Comparison of ENCODE assay signal across 15 cellular contexts in genomic region chr19:18500376-18500775, GRCh38. TPM values are rescaled to one million over a fixed set of nuclear protein-coding genes. Genes with fewer than 3 reads are reported as not detected.
DNase-seq lines count a peak whose midpoint lies in the region; ATAC-seq and TF ChIP-seq lines count a peak whose summit lies in the region.
"Had no signal": no experiment of that assay in that cellular context is flagged by ENCODE, and none has a peak within 500 bp of the region (broad histone marks: within the 10 kb centered on the region; RNA-seq: fewer than 3 reads in every experiment).

No MANE protein-coding gene starts in this region.

- no peak for TF ChIP-seq POLR2A in suprapubic skin (IDR thresholded peaks at IDR 0.05)

- TF ChIP-seq CTCF in HEK293 (tag by site-specific recombination; IDR thresholded peaks at IDR 0.05) (no peak), suprapubic skin (IDR thresholded peaks at IDR 0.05) (no peak)

- DNase-seq in left ventricle myocardium superior = no peak
- no peak for DNase-seq in suprapubic skin (ENCODE audit: low spot score in 2 of 2)
- DNase-seq: Calu3; NCI-H1092; stimulated activated CD4-positive, alpha-beta T cell treated with anti-CD3 and anti-CD28 coated beads, Interleukin-4, amount 100 ng/mL, for 4 hours; WERI-Rb-1 had no signal

- H3K4me3 ChIP-seq in HEK293 (ENCODE audit: low read depth, low read length) (no peak overlapping the region), suprapubic skin (no peak overlapping the region)
- H3K4me3 ChIP-seq: HAP-1, SJSA1 had no signal

- no peaks in the 10 kb centered on the region for H3K27me3 ChIP-seq in suprapubic skin
- H3K27me3 ChIP-seq: SJSA1 had no signal

- H3K27ac ChIP-seq in HEK293 (ENCODE audit: extremely low read depth, low read depth, low read length) = no peak overlapping the region
- H3K27ac ChIP-seq in suprapubic skin = peak overlapping the region; percentile 33
- H3K27ac ChIP-seq: SJSA1, WERI-Rb-1 had no signal

- no peaks in the 10 kb centered on the region for H3K27me3 Mint-ChIP-seq in activated T-helper 17 cell treated with anti-CD3 and anti-CD28 coated beads, Interleukin-2, amount 50 U/mL, for 72 hours

- H3K9me3 Mint-ChIP-seq in activated T-helper 17 cell treated with anti-CD3 and anti-CD28 coated beads, Interleukin-2, amount 50 U/mL, for 72 hours = no peaks in the 10 kb centered on the region
- H3K9me3 Mint-ChIP-seq: activated T-helper 1 cell treated with anti-CD3 and anti-CD28 coated beads, Interleukin-12 subunit alpha, Interleukin-12 subunit beta, Interleukin-2, Interleukin-4 antibody, amounts not matched to agents 30 ng/mL and 10 ng/mL and 1 ng/mL, durations not matched to agents 14 hours and 24 hours and 36 hours; mesothelial cell of epicardium had no signal

- POLR2A ChIA-PET in HEK293 (lab: Yijun Ruan, JAX) = interaction anchor here (0.5 kb wide), 1 partner anchor 39 kb away, joined by 3 read pairs; no protein-coding TSS in a partner anchor

- H3K9me3 ChIP-seq in HEK293 (ENCODE audit: control insufficient read depth, insufficient read depth, low read depth, low read length) (no peaks in the 10 kb centered on the region), suprapubic skin (no peaks in the 10 kb centered on the region)
- H3K9me3 ChIP-seq: HAP-1, SJSA1 had no signal

- no peak for TF ChIP-seq EP300 in suprapubic skin (IDR thresholded peaks at IDR 0.05)

- H3K36me3 Mint-ChIP-seq in activated T-helper 17 cell treated with anti-CD3 and anti-CD28 coated beads, Interleukin-2, amount 50 U/mL, for 72 hours (ENCODE audit: low read depth) = no peaks in the 10 kb centered on the region
- H3K36me3 Mint-ChIP-seq: mesothelial cell of epicardium had no signal

- 93% methylated on average over 3 of the region's 7 CpGs for WGBS in suprapubic skin

- ATAC-seq in activated T-helper 17 cell treated with anti-CD3 and anti-CD28 coated beads, Interleukin-2, amount 50 U/mL, for 72 hours (replicated peaks) = no peak
- ATAC-seq in left ventricle myocardium superior (peak; percentile 2), HG03432 (IDR thresholded peaks at IDR 0.05; ENCODE audit: unreplicated experiment) (no peak), GM21786 (IDR thresholded peaks at IDR 0.05; ENCODE audit: unreplicated experiment) (no peak), HG03378 (IDR thresholded peaks at IDR 0.05; ENCODE audit: unreplicated experiment) (no peak)

- H3K27ac Mint-ChIP-seq in activated T-helper 17 cell treated with anti-CD3 and anti-CD28 coated beads, Interleukin-2, amount 50 U/mL, for 72 hours = peak overlapping the region; percentile 88
- H3K27ac Mint-ChIP-seq: activated T-helper 1 cell treated with anti-CD3 and anti-CD28 coated beads, Interleukin-12 subunit alpha, Interleukin-12 subunit beta, Interleukin-2, Interleukin-4 antibody, amounts not matched to agents 30 ng/mL and 10 ng/mL and 1 ng/mL, durations not matched to agents 14 hours and 24 hours and 36 hours; mesothelial cell of epicardium had no signal

- no peaks in the 10 kb centered on the region for H3K36me3 ChIP-seq in HEK293 (ENCODE audit: control insufficient read depth in 2 of 2, insufficient read depth in 1 of 2, low read length in 2 of 2)
- H3K36me3 ChIP-seq in suprapubic skin = no peaks in the 10 kb centered on the region
- H3K36me3 ChIP-seq: HAP-1, WERI-Rb-1 had no signal

- peaks cover 62% of the 10 kb centered on the region for H3K4me1 Mint-ChIP-seq in activated T-helper 17 cell treated with anti-CD3 and anti-CD28 coated beads, Interleukin-2, amount 50 U/mL, for 72 hours

- peaks cover 10% of the 10 kb centered on the region for H3K4me1 ChIP-seq in HEK293 (ENCODE audit: control insufficient read depth, insufficient read depth, low read length)
- peaks cover 92% of the 10 kb centered on the region for H3K4me1 ChIP-seq in suprapubic skin
- H3K4me1 ChIP-seq: HAP-1 had no signal

- intact Hi-C loops in left ventricle myocardium superior (cut with micrococcal nuclease) = no loop called here

- CTCF ChIA-PET in HEK293 (lab: Yijun Ruan, JAX) = interaction anchor here (0.5 to 0.9 kb wide), 2 partner anchors 11 to 20 kb away, joined by 4 to 6 read pairs; no protein-coding TSS in a partner anchor

- peak overlapping the region; percentile 26 for H3K4me3 Mint-ChIP-seq in activated T-helper 17 cell treated with anti-CD3 and anti-CD28 coated beads, Interleukin-2, amount 50 U/mL, for 72 hours
- H3K4me3 Mint-ChIP-seq: activated T-helper 1 cell treated with anti-CD3 and anti-CD28 coated beads, Interleukin-12 subunit alpha, Interleukin-12 subunit beta, Interleukin-2, Interleukin-4 antibody, amounts not matched to agents 30 ng/mL and 10 ng/mL and 1 ng/mL, durations not matched to agents 14 hours and 24 hours and 36 hours; mesothelial cell of epicardium had no signal

TF ChIP-seq in HEK293, 187 proteins besides CTCF, POLR2A, EP300 and RAD21:
- TF ChIP-seq PRDM10 (tag by site-specific recombination; IDR thresholded peaks at IDR 0.05) (peak; percentile 46; the same call in 1 of the 2 replicates), ZNF202 (tag by site-specific recombination; IDR thresholded peaks at IDR 0.05; ENCODE audit: borderline replicate concordance) (no peak)

RNA-seq across cellular contexts. Expression of gene ELL, which starts 21.5 kb away (rescaled TPM):
- 10 to 100 TPM; 23.7 to 41.8 TPM for total RNA-seq in activated T-helper 17 cell treated with anti-CD3 and anti-CD28 coated beads, Interleukin-2, amount 50 U/mL, for 72 hours
- total RNA-seq in left ventricle myocardium superior (9.3 TPM), suprapubic skin (10 to 100 TPM; 27.0 to 59.5 (median 36.9) TPM)

RNA-seq across cellular contexts. Expression of gene FKBP8, which starts 43.0 kb away (rescaled TPM):
- total RNA-seq in activated T-helper 17 cell treated with anti-CD3 and anti-CD28 coated beads, Interleukin-2, amount 50 U/mL, for 72 hours = 100 to 1,000 TPM; 222 to 320 TPM
- total RNA-seq in left ventricle myocardium superior (181 TPM), suprapubic skin (100 to 1,000 TPM; 194 to 217 (median 203) TPM)

RNA-seq across cellular contexts. Expression of gene KXD1, which starts 57.3 kb away (rescaled TPM):
- 100 to 1,000 TPM; 116 to 118 TPM for total RNA-seq in activated T-helper 17 cell treated with anti-CD3 and anti-CD28 coated beads, Interleukin-2, amount 50 U/mL, for 72 hours
- 43.9 TPM for total RNA-seq in left ventricle myocardium superior
- total RNA-seq in suprapubic skin = 100 to 1,000 TPM in 1 of 4 donors, 10 to 100 TPM in 3; 72.4 to 107 (median 89.4) TPM
